In the genomic region with DNA sequence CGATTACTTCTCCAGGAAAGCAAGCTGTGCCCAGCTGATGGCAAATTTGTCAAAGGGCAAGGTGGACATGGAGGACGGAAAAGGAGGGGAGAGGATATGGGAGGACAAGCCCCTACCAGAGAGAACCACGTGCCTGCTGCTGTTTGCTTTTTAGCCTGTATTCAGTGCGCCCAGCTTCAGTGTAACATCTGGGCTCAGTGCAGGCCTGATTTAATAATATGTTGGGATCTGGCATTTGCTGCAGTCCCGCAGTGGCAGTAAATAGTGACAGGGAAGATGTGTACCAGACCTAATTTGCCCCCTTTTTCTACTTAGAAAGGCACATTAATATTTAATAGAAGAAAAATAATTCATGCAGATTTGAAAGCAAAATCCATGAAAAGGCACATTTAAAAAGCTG, we compare ENCODE assay signal across 19 cellular contexts.
"Had no signal": no experiment of that assay in that cellular context is flagged by ENCODE, and none has a peak within 500 bp of the region (broad histone marks: within the 10 kb centered on the region; RNA-seq: fewer than 3 reads in every experiment).

No MANE protein-coding gene starts in this region.

- H3K4me3 Mint-ChIP-seq: memory B cell; natural killer cell; neural crest cell; stimulated activated naive B cell treated with anti-CD40 and anti-IgM and Interleukin-4, amounts not matched to agents 10 μg/mL and 1 μg/mL and 100 μg/mL, for 72 hours; stimulated activated naive CD8-positive, alpha-beta T cell treated with anti-CD3 and anti-CD28 coated beads, Interleukin-15, Interleukin-2, amounts not matched to agents 100 ng/mL and 50 ng/mL, for 24 hours had no signal

- DNase-seq: dermis blood vessel endothelial cell; effector memory CD4-positive, alpha-beta T cell; foreskin keratinocyte; heart left ventricle; kidney; natural killer cell; pancreas; right lobe of liver; small intestine; stimulated activated CD4-positive, alpha-beta T cell treated with anti-CD3 and anti-CD28 coated beads, Interleukin-15, amount 100 ng/mL, for 24 hours; stimulated activated CD4-positive, alpha-beta T cell treated with anti-CD3 and anti-CD28 coated beads, Interleukin-2, amount 100 ng/mL, for 48 hours; stimulated activated naive B cell treated with anti-CD40 and anti-IgM and Interleukin-4, amounts not matched to agents 10 μg/mL and 1 μg/mL and 100 μg/mL, for 72 hours; upper lobe of right lung had no signal

- H3K27ac Mint-ChIP-seq: memory B cell; natural killer cell; progenitor cell of endocrine pancreas; stimulated activated naive B cell treated with anti-CD40 and anti-IgM and Interleukin-4, amounts not matched to agents 10 μg/mL and 1 μg/mL and 100 μg/mL, for 72 hours; stimulated activated naive CD8-positive, alpha-beta T cell treated with anti-CD3 and anti-CD28 coated beads, Interleukin-15, Interleukin-2, amounts not matched to agents 100 ng/mL and 50 ng/mL, for 24 hours had no signal

- ATAC-seq: foreskin keratinocyte; gastroesophageal sphincter; heart left ventricle; left lobe of liver; natural killer cell; pancreas; right lobe of liver; stimulated activated naive B cell treated with anti-CD40 and anti-IgM and Interleukin-4, amounts not matched to agents 10 μg/mL and 1 μg/mL and 100 μg/mL, for 72 hours; upper lobe of right lung had no signal

- H3K9me3 Mint-ChIP-seq: natural killer cell; neural crest cell; stimulated activated naive B cell treated with anti-CD40 and anti-IgM and Interleukin-4, amounts not matched to agents 10 μg/mL and 1 μg/mL and 100 μg/mL, for 72 hours; stimulated activated naive CD8-positive, alpha-beta T cell treated with anti-CD3 and anti-CD28 coated beads, Interleukin-15, Interleukin-2, amounts not matched to agents 100 ng/mL and 50 ng/mL, for 24 hours had no signal

- H3K4me1 Mint-ChIP-seq: memory B cell; natural killer cell; neural crest cell; stimulated activated naive B cell treated with anti-CD40 and anti-IgM and Interleukin-4, amounts not matched to agents 10 μg/mL and 1 μg/mL and 100 μg/mL, for 72 hours had no signal

- H3K36me3 Mint-ChIP-seq: memory B cell; natural killer cell; stimulated activated naive B cell treated with anti-CD40 and anti-IgM and Interleukin-4, amounts not matched to agents 10 μg/mL and 1 μg/mL and 100 μg/mL, for 72 hours had no signal

- H3K27me3 Mint-ChIP-seq: progenitor cell of endocrine pancreas; stimulated activated naive CD8-positive, alpha-beta T cell treated with anti-CD3 and anti-CD28 coated beads, Interleukin-15, Interleukin-2, amounts not matched to agents 100 ng/mL and 50 ng/mL, for 24 hours had no signal
